1 cellular context compared by ENCODE assay signal in genomic region chr2:38750011-38750792, GRCh38.
TF ChIP-seq lines count a peak whose summit lies in the region.

No MANE protein-coding gene starts in this region.

TF ChIP-seq in GM12878, 131 proteins besides CTCF, POLR2A, EP300 and RAD21 (continued from another document and continues in another):
- TF ChIP-seq ZNF687 (IDR thresholded peaks at IDR 0.05) (peak; percentile 45; the same call in 1 of the 2 replicates), ZNF24 (IDR thresholded peaks at IDR 0.05) (0 out of 2 replicates have a peak, but pooled peaks have one; percentile 34), TBL1XR1 (IDR thresholded peaks at IDR 0.05; ENCODE audit: low read depth, low read length) (no peak), ATF3 (IDR thresholded peaks at IDR 0.05; ENCODE audit: borderline replicate concordance, extremely low read depth, low read depth, low read length) (no peak), PAX5 (IDR thresholded peaks at IDR 0.05; ENCODE audit: borderline replicate concordance, low read depth, low read length) (no peak), MYB (IDR thresholded peaks at IDR 0.05; ENCODE audit: borderline replicate concordance, low read depth, low read length) (no peak), ZNF217 (IDR thresholded peaks at IDR 0.05) (peak; percentile 42; the same call in 1 of the 2 replicates), IRF3 (IDR thresholded peaks at IDR 0.05) (no peak), ZBTB11 (CRISPR knock-in tag; IDR thresholded peaks at IDR 0.05) (no peak), SREBF2 (IDR thresholded peaks at IDR 0.05; ENCODE audit: low read length) (no peak), HDGF (IDR thresholded peaks at IDR 0.05) (no peak), SREBF1 (IDR thresholded peaks at IDR 0.05; ENCODE audit: low read length) (no peak), ZNF207 (IDR thresholded peaks at IDR 0.05; ENCODE audit: borderline replicate concordance) (peak; percentile 71; the same call in 1 of the 2 replicates), CHD2 (IDR thresholded peaks at IDR 0.05; ENCODE audit: borderline replicate concordance, low read depth, low read length) (no peak), EGR1 (IDR thresholded peaks at IDR 0.05; ENCODE audit: borderline replicate concordance in 1 of 2, low read depth in 2 of 2, low read length in 2 of 2) (no peak), CBX5 (IDR thresholded peaks at IDR 0.05; ENCODE audit: low read depth) (0 out of 2 replicates have a peak, but pooled peaks have one; percentile 5), MXI1 (IDR thresholded peaks at IDR 0.05; ENCODE audit: low read depth, low read length) (peak; percentile 75; the same call in 1 of the 2 replicates), PML (IDR thresholded peaks at IDR 0.05; ENCODE audit: low read length) (no peak), ATF2 (IDR thresholded peaks at IDR 0.05; ENCODE audit: low read length) (no peak), HDAC6 (IDR thresholded peaks at IDR 0.05; ENCODE audit: unreplicated experiment) (peak; percentile 32), NRF1 (conservative IDR thresholded peaks at IDR 0.05; ENCODE audit: low read depth, low read length) (no peak), YBX1 (IDR thresholded peaks at IDR 0.05) (no peak), JUNB (IDR thresholded peaks at IDR 0.05) (no peak), ESRRA (IDR thresholded peaks at IDR 0.05; ENCODE audit: low read length) (no peak), RBBP5 (conservative IDR thresholded peaks at IDR 0.05) (no peak), BACH1 (IDR thresholded peaks at IDR 0.05; ENCODE audit: borderline replicate concordance) (peak; percentile 68), SRF (IDR thresholded peaks at IDR 0.05; ENCODE audit: low read depth in 2 of 2, low read length in 2 of 2) (no peak), RELB (IDR thresholded peaks at IDR 0.05; ENCODE audit: low read depth) (no peak), PRDM15 (CRISPR knock-in tag; IDR thresholded peaks at IDR 0.05) (no peak), FOXM1 (IDR thresholded peaks at IDR 0.05; ENCODE audit: low read depth, low read length) (no peak), HDAC2 (IDR thresholded peaks at IDR 0.05) (no peak), TAF1 (IDR thresholded peaks at IDR 0.05; ENCODE audit: borderline replicate concordance, low read depth, low read length) (0 out of 2 replicates have a peak, but pooled peaks have one; percentile 27), SMAD5 (IDR thresholded peaks at IDR 0.05; ENCODE audit: low read depth) (no peak), BCL3 (IDR thresholded peaks at IDR 0.05; ENCODE audit: borderline replicate concordance, insufficient read depth, low read depth, low read length, poor library complexity, severe bottlenecking) (no peak), TCF12 (IDR thresholded peaks at IDR 0.05; ENCODE audit: low read depth, low read length) (no peak), IKZF2 (IDR thresholded peaks at IDR 0.05) (no peak), ZBTB40 (IDR thresholded peaks at IDR 0.05; ENCODE audit: borderline replicate concordance) (no peak), PAX8 (IDR thresholded peaks at IDR 0.05) (no peak), NFIC (IDR thresholded peaks at IDR 0.05; ENCODE audit: low read depth, low read length) (no peak; the same call in 1 of the 2 replicates), NBN (IDR thresholded peaks at IDR 0.05) (no peak)
